ENCODE assay signal across 22 cellular contexts in the genomic region with DNA sequence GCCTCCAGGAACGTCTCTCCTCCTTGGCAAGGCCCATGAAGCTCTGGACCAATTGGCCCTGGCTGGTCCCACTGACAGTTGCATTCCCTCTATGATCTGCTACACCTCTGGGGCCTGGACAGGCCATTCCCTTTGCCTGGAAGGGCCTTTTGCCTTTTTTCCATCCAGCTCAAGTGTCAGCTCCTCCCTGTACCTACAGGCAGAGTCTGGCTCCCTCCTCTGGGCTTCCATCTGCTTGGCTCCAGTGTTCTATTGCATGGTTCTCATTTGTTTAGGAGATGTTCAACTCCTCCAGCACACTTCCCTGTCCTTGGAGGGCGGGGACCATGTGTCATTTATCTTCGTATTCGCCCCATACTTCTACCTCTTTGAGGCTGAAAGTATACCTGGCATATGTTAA.
DNase-seq lines count a peak whose midpoint lies in the region; ATAC-seq, FAIRE-seq and TF ChIP-seq lines count a peak whose summit lies in the region.
"Had no signal": no experiment of that assay in that cellular context is flagged by ENCODE, and none has a peak within 500 bp of the region (broad histone marks: within the 10 kb centered on the region; RNA-seq: fewer than 3 reads in every experiment).

No MANE protein-coding gene starts in this region.

- no peak overlapping the region for H3K27ac ChIP-seq in HEK293 (ENCODE audit: extremely low read depth, low read depth, low read length)
- H3K27ac ChIP-seq in GM12878 (ENCODE audit: control insufficient read depth, insufficient read depth), result no peak overlapping the region
- H3K27ac ChIP-seq in GM23248, result no peak overlapping the region
- H3K27ac ChIP-seq in testis, result no peak overlapping the region
- H3K27ac ChIP-seq: colonic mucosa, gastrocnemius medialis, KMS-11, pancreas, SJCRH30, skin epidermis had no signal

- H3K27me3 Mint-ChIP-seq in Calu3 (ENCODE audit: unreplicated experiment), result no peaks in the 10 kb centered on the region
- H3K27me3 Mint-ChIP-seq: activated CD4-positive, alpha-beta T cell treated with anti-CD3 and anti-CD28 coated beads for 36 hours had no signal

- H4K20me1 ChIP-seq in GM12878 (ENCODE audit: control insufficient read depth, insufficient read depth), result no peaks in the 10 kb centered on the region
- no peaks in the 10 kb centered on the region; the same call in 1 of the 2 replicates for H4K20me1 ChIP-seq in GM23248 (ENCODE audit: insufficient read depth)

- SMC1A ChIA-PET in GM12878 (lab: Charles Lee; ENCODE audit: uncharacterized antibody, unreplicated experiment), result interaction anchor here (0.6 to 0.9 kb wide), 3 partner anchors 9 to 1600 kb away, joined by 3 to 4 read pairs (median 3); no protein-coding TSS in a partner anchor

- peak; percentile 6 for DNase-seq in Calu3
- DNase-seq in GM12878 (ENCODE audit: low read depth, low spot score), result no peak
- DNase-seq in mucosa of descending colon, result peak in 1 of 3 donors; percentile 35
- no peak for DNase-seq in GM23248
- no peak for DNase-seq in NCI-H1048 (lab: John Stamatoyannopoulos, UW)
- no peak for DNase-seq in testis
- DNase-seq: activated CD4-positive, alpha-beta T cell treated with anti-CD3 and anti-CD28 coated beads for 36 hours; activated gamma-delta T cell; AML-193; anterior cingulate cortex; colonic mucosa; NCI-H1092 treated with DMSO at 0.1 percent for 48 hours; NCI-H345; pancreas; SJCRH30; stimulated activated CD4-positive, alpha-beta T cell treated with anti-CD3 and anti-CD28 coated beads, Interleukin-4, amount 100 ng/mL, for 4 hours; stimulated activated CD8-positive, alpha-beta memory T cell treated with anti-CD3 and anti-CD28 coated beads, Interleukin-4, amount 100 ng/mL, for 48 hours; T-helper 9 cell had no signal

- H3K4me3 Mint-ChIP-seq in Calu3 (ENCODE audit: low read depth, unreplicated experiment), result no peak overlapping the region
- H3K4me3 Mint-ChIP-seq: activated CD4-positive, alpha-beta T cell treated with anti-CD3 and anti-CD28 coated beads for 36 hours had no signal

- TF ChIP-seq EP300 in GM12878 (IDR thresholded peaks at IDR 0.05; ENCODE audit: borderline replicate concordance in 1 of 2, control insufficient read depth in 1 of 2, low read depth in 2 of 2, low read length in 2 of 2), result no peak

- H3K4me2 ChIP-seq in GM12878 (ENCODE audit: control insufficient read depth, insufficient read depth) (no peak overlapping the region), GM23248 (ENCODE audit: unreplicated experiment) (no peak overlapping the region)
- H3K4me2 ChIP-seq: KMS-11 had no signal

- H3K27me3 ChIP-seq in GM12878 (replicated peaks in 1 of 2; ENCODE audit: control insufficient read depth in 2 of 2, insufficient read depth in 2 of 2, low read length in 1 of 2), result no peaks in the 10 kb centered on the region
- no peaks in the 10 kb centered on the region for H3K27me3 ChIP-seq in GM23248 (replicated peaks; ENCODE audit: insufficient read depth)
- H3K27me3 ChIP-seq in testis, result no peaks in the 10 kb centered on the region
- H3K27me3 ChIP-seq: colonic mucosa, gastrocnemius medialis, pancreas, SJCRH30 had no signal

- POLR2A ChIA-PET in HEK293 (lab: Yijun Ruan, JAX) (no interaction called here), GM12878 (lab: Charles Lee) (interaction anchor here (0.9 kb wide), 1 partner anchor 22 kb away, joined by 4 read pairs; no protein-coding TSS in a partner anchor)

- H2AFZ ChIP-seq in GM12878 (ENCODE audit: control insufficient read depth, low read depth, low read length) (no peak overlapping the region), GM23248 (no peak overlapping the region)

- no peaks in the 10 kb centered on the region for H3K36me3 Mint-ChIP-seq in Calu3 (ENCODE audit: insufficient read depth, unreplicated experiment)

- RAD21 ChIA-PET in GM12878 (lab: Charles Lee; ENCODE audit: unreplicated experiment), result interaction anchor here (0.6 kb wide), 1 partner anchor 68 kb away, joined by 3 read pairs; no protein-coding TSS in a partner anchor

- CTCF ChIA-PET in Calu3 (lab: Charles Lee) (interaction anchor here (0.9 kb wide), 1 partner anchor 63 kb away, joined by 8 read pairs; no protein-coding TSS in a partner anchor), HEK293 (lab: Yijun Ruan, JAX) (interaction anchor here (0.9 to 1.5 kb wide), 2 partner anchors 9 to 23 kb away, joined by 3 read pairs; no protein-coding TSS in a partner anchor), GM12878 (lab: Yijun Ruan, JAX) (interaction anchor here (0.9 to 1.1 kb wide), 2 partner anchors 15 to 52 kb away, joined by 3 read pairs; no protein-coding TSS in a partner anchor)

- H3K79me2 ChIP-seq in GM12878 (ENCODE audit: control insufficient read depth, insufficient read depth, low read length), result peaks cover 2% of the 10 kb centered on the region
- H3K79me2 ChIP-seq in GM23248 (ENCODE audit: insufficient read depth), result peaks cover 72% of the 10 kb centered on the region

- H3K9me3 Mint-ChIP-seq in Calu3 (ENCODE audit: low read depth, unreplicated experiment), result peaks cover 4% of the 10 kb centered on the region

- H3K4me1 Mint-ChIP-seq in Calu3 (ENCODE audit: low read depth, unreplicated experiment), result peaks cover 8% of the 10 kb centered on the region
- H3K4me1 Mint-ChIP-seq: activated CD4-positive, alpha-beta T cell treated with anti-CD3 and anti-CD28 coated beads for 36 hours had no signal

- H3K9me2 ChIP-seq in GM23248 (ENCODE audit: insufficient read depth), result no peaks in the 10 kb centered on the region

- in situ Hi-C loops in GM12878 (cut with MboI), result no loop called here
- in situ Hi-C loops in GM23248 (cut with MboI), result no loop called here

- BruUV-seq in Calu3 (replicated peaks; lab: Mats Ljungman, UMichigan) (no TSS peak), GM12878 (replicated peaks; lab: Mats Ljungman, UMichigan) (no TSS peak)

- no peak overlapping the region for H3K27ac Mint-ChIP-seq in Calu3 (ENCODE audit: unreplicated experiment)
- H3K27ac Mint-ChIP-seq: activated CD4-positive, alpha-beta T cell treated with anti-CD3 and anti-CD28 coated beads for 36 hours had no signal

- TF ChIP-seq CTCF in Calu3 (IDR thresholded peaks at IDR 0.05; ENCODE audit: unreplicated experiment) (no peak), HEK293 (tag by site-specific recombination; IDR thresholded peaks at IDR 0.05) (peak; percentile 19; the same call in 1 of the 2 replicates), GM12878 (IDR thresholded peaks at IDR 0.05 in 2 of 3, conservative IDR thresholded peaks at IDR 0.05 in 1 of 3; ENCODE audit: control insufficient read depth in 2 of 3, extremely low read depth in 1 of 3, insufficient read depth in 1 of 3, low read depth in 3 of 3, low read length in 3 of 3) (peak in 1 of 3 experiments; percentile 14; a peak in 1 of 6 replicates), mucosa of descending colon (IDR thresholded peaks at IDR 0.05) (no peak), testis (IDR thresholded peaks at IDR 0.05) (no peak)

- H3K4me1 ChIP-seq in HEK293 (ENCODE audit: control insufficient read depth, insufficient read depth, low read length) (no peaks in the 10 kb centered on the region), GM12878 (ENCODE audit: control insufficient read depth, insufficient read depth, low read length) (peaks cover 11% of the 10 kb centered on the region), mucosa of descending colon (ENCODE audit: low read depth) (no peaks in the 10 kb centered on the region), GM23248 (ENCODE audit: insufficient read depth) (no peaks in the 10 kb centered on the region), testis (peaks cover 13% of the 10 kb centered on the region)
- H3K4me1 ChIP-seq: colonic mucosa, pancreas, SJCRH30 had no signal

- TF ChIP-seq POLR2A in GM12878 (IDR thresholded peaks at IDR 0.05; ENCODE audit: low read depth, low read length) (no peak), testis (IDR thresholded peaks at IDR 0.05) (no peak)

- H3K9me3 ChIP-seq in HEK293 (ENCODE audit: control insufficient read depth, insufficient read depth, low read depth, low read length), result no peaks in the 10 kb centered on the region
- H3K9me3 ChIP-seq in GM12878 (replicated peaks; ENCODE audit: control insufficient read depth, insufficient read depth, low read length), result peaks cover 2% of the 10 kb centered on the region; the same call in 1 of the 3 replicates
- H3K9me3 ChIP-seq in mucosa of descending colon, result no peaks in the 10 kb centered on the region
- H3K9me3 ChIP-seq in GM23248 (ENCODE audit: low read depth), result no peaks in the 10 kb centered on the region
- H3K9me3 ChIP-seq in testis, result no peaks in the 10 kb centered on the region
- H3K9me3 ChIP-seq: colonic mucosa, gastrocnemius medialis, pancreas, SJCRH30 had no signal

- H3K36me3 ChIP-seq in HEK293 (ENCODE audit: control insufficient read depth in 2 of 2, insufficient read depth in 1 of 2, low read length in 2 of 2), result no peaks in the 10 kb centered on the region
- H3K36me3 ChIP-seq in GM12878 (ENCODE audit: control insufficient read depth in 2 of 2, insufficient read depth in 2 of 2, low read length in 1 of 2), result peaks cover 0 to 6% of the 10 kb centered on the region in 2 experiments; a peak in 3 of 4 replicates
- H3K36me3 ChIP-seq in mucosa of descending colon (ENCODE audit: low read depth), result no peaks in the 10 kb centered on the region
- H3K36me3 ChIP-seq in GM23248 (ENCODE audit: low read depth), result no peaks in the 10 kb centered on the region
- no peaks in the 10 kb centered on the region for H3K36me3 ChIP-seq in testis (ENCODE audit: low read depth, missing control alignments)
- H3K36me3 ChIP-seq: colonic mucosa, gastrocnemius medialis, pancreas, SJCRH30 had no signal

- ATAC-seq in GM12878 (peak; percentile 30; the same call in 1 of the 3 replicates), mucosa of descending colon (peak; percentile 63)
- ATAC-seq: activated CD4-positive, alpha-beta T cell treated with anti-CD3 and anti-CD28 coated beads for 36 hours; gastrocnemius medialis had no signal

- H3F3A ChIP-seq in GM23248 (ENCODE audit: insufficient read depth), result no peaks in the 10 kb centered on the region

- H3K4me3 ChIP-seq in HEK293 (ENCODE audit: low read depth, low read length) (no peak overlapping the region), GM12878 (no peak overlapping the region), mucosa of descending colon (no peak overlapping the region), GM23248 (no peak overlapping the region), testis (no peak overlapping the region)
- H3K4me3 ChIP-seq: colonic mucosa, gastrocnemius medialis, pancreas, SJCRH30, skin epidermis had no signal

- intact Hi-C loops in Calu3 (cut with micrococcal nuclease; ENCODE audit: unreplicated experiment) (no loop called here), GM12878 (cut with micrococcal nuclease; ENCODE audit: unreplicated experiment) (no loop called here), mucosa of descending colon (cut with DNase I, micrococcal nuclease) (no loop called here), testis (cut with DNase I; ENCODE audit: low total_unique reads) (no loop called here)

- H3K9ac ChIP-seq in GM12878 (ENCODE audit: control insufficient read depth, insufficient read depth, low read length) (no peak overlapping the region), GM23248 (no peak overlapping the region)
- H3K9ac ChIP-seq: KMS-11 had no signal

- TF ChIP-seq RAD21 in GM12878 (IDR thresholded peaks at IDR 0.05; ENCODE audit: insufficient read depth, low read depth, low read length), result 0 out of 2 replicates have a peak, but pooled peaks have one; percentile 28

- WGBS in GM12878 (ENCODE audit: insufficient coverage, insufficient replicate concordance, low lambda C conversion rate, missing lambda C conversion rate), result 83% methylated on average over 4 of the region's 4 CpGs
- 82 to 84% methylated on average over 4 of the region's 4 CpGs for WGBS in GM23248 (ENCODE audit: low coverage in 1 of 2, low lambda C conversion rate in 2 of 2, missing lambda C conversion rate in 2 of 2), 2 experiments
- WGBS in testis, 2 donors, result 85 to 86% methylated on average over 4 of the region's 4 CpGs

- FAIRE-seq in GM12878 (lab: Jason Lieb, UNC), result no peak
- FAIRE-seq: pancreas had no signal
